In genomic region chr5:30846171-30846570, GRCh38 we compare ENCODE assay signal across 15 cellular contexts.
A peak's percentile ranks its signal among the peaks of the same experiment; 100 is the strongest.
DNase-seq lines count a peak whose midpoint lies in the region; ATAC-seq and TF ChIP-seq lines count a peak whose summit lies in the region.
"Had no signal": no experiment of that assay in that cellular context is flagged by ENCODE, and none has a peak within 500 bp of the region (broad histone marks: within the 10 kb centered on the region; RNA-seq: fewer than 3 reads in every experiment).

No MANE protein-coding gene starts in this region.

- H3K4me1 Mint-ChIP-seq in activated T-helper 1 cell treated with anti-CD3 and anti-CD28 coated beads, Interleukin-12 subunit alpha, Interleukin-12 subunit beta, Interleukin-2, Interleukin-4 antibody, amounts not matched to agents 30 ng/mL and 10 ng/mL and 1 ng/mL, durations not matched to agents 14 hours and 24 hours and 36 hours (ENCODE audit: low read depth), result no peaks in the 10 kb centered on the region
- H3K4me1 Mint-ChIP-seq in CD8-positive, alpha-beta T cell (ENCODE audit: low read depth), result no peaks in the 10 kb centered on the region

- H3K4me3 ChIP-seq in PC-3 (ENCODE audit: low read length) (no peak overlapping the region), brain microvascular endothelial cell (ENCODE audit: low read depth, low read length) (no peak overlapping the region)
- no peak overlapping the region for H3K4me3 ChIP-seq in CD8-positive, alpha-beta T cell (ENCODE audit: low read depth, low read length)
- H3K4me3 ChIP-seq: BLaER1, GM12878, HAP-1 had no signal

- intact Hi-C loops in PC-3 (cut with micrococcal nuclease), result no loop called here
- intact Hi-C loops in activated T-helper 1 cell treated with anti-CD3 and anti-CD28 coated beads, Interleukin-12 subunit alpha, Interleukin-12 subunit beta, Interleukin-2, Interleukin-4 antibody, amounts not matched to agents 30 ng/mL and 10 ng/mL and 1 ng/mL, durations not matched to agents 14 hours and 24 hours and 36 hours (cut with micrococcal nuclease), result no loop called here
- intact Hi-C loops in CD8-positive, alpha-beta T cell (cut with DNase I, micrococcal nuclease), result no loop called here

- CTCF ChIA-PET in PC-3 (lab: Charles Lee), result no interaction called here
- CTCF ChIA-PET in CD8-positive, alpha-beta T cell (lab: Charles Lee), result no interaction called here

- BruUV-seq in PC-3 (replicated peaks; lab: Mats Ljungman, UMichigan), result no TSS peak

- no peak overlapping the region for H3K9ac ChIP-seq in PC-3 (ENCODE audit: low read length)
- H3K9ac ChIP-seq: BLaER1 had no signal

- no peaks in the 10 kb centered on the region for H3K36me3 Mint-ChIP-seq in activated T-helper 1 cell treated with anti-CD3 and anti-CD28 coated beads, Interleukin-12 subunit alpha, Interleukin-12 subunit beta, Interleukin-2, Interleukin-4 antibody, amounts not matched to agents 30 ng/mL and 10 ng/mL and 1 ng/mL, durations not matched to agents 14 hours and 24 hours and 36 hours (ENCODE audit: low read depth)
- H3K36me3 Mint-ChIP-seq in CD8-positive, alpha-beta T cell, result no peaks in the 10 kb centered on the region

- H3K27me3 Mint-ChIP-seq in activated T-helper 1 cell treated with anti-CD3 and anti-CD28 coated beads, Interleukin-12 subunit alpha, Interleukin-12 subunit beta, Interleukin-2, Interleukin-4 antibody, amounts not matched to agents 30 ng/mL and 10 ng/mL and 1 ng/mL, durations not matched to agents 14 hours and 24 hours and 36 hours (ENCODE audit: insufficient read depth), result no peaks in the 10 kb centered on the region
- H3K27me3 Mint-ChIP-seq in CD8-positive, alpha-beta T cell (ENCODE audit: low read depth), result no peaks in the 10 kb centered on the region

- TF ChIP-seq CTCF in PC-3 (conservative IDR thresholded peaks at IDR 0.05; ENCODE audit: low read depth, low read length), result no peak
- no peak for TF ChIP-seq CTCF in brain microvascular endothelial cell (IDR thresholded peaks at IDR 0.05; ENCODE audit: low read depth, low read length, missing control alignments)
- TF ChIP-seq CTCF in CD8-positive, alpha-beta T cell (IDR thresholded peaks at IDR 0.05), result no peak

- H3K27me3 ChIP-seq in PC-3 (ENCODE audit: low read length) (no peaks in the 10 kb centered on the region), brain microvascular endothelial cell (replicated peaks) (no peaks in the 10 kb centered on the region)
- no peaks in the 10 kb centered on the region for H3K27me3 ChIP-seq in CD8-positive, alpha-beta T cell (ENCODE audit: insufficient read depth, low read length)
- H3K27me3 ChIP-seq: BLaER1 had no signal

- peaks cover 5% of the 10 kb centered on the region for H3K9me3 Mint-ChIP-seq in activated T-helper 1 cell treated with anti-CD3 and anti-CD28 coated beads, Interleukin-12 subunit alpha, Interleukin-12 subunit beta, Interleukin-2, Interleukin-4 antibody, amounts not matched to agents 30 ng/mL and 10 ng/mL and 1 ng/mL, durations not matched to agents 14 hours and 24 hours and 36 hours
- H3K9me3 Mint-ChIP-seq in CD8-positive, alpha-beta T cell, result peaks cover 5% of the 10 kb centered on the region

- no peaks in the 10 kb centered on the region for H3K9me3 ChIP-seq in PC-3 (ENCODE audit: low read length)
- no peaks in the 10 kb centered on the region for H3K9me3 ChIP-seq in CD8-positive, alpha-beta T cell (ENCODE audit: low read length)
- H3K9me3 ChIP-seq: BLaER1, HAP-1 had no signal

- H3K27ac Mint-ChIP-seq in activated T-helper 1 cell treated with anti-CD3 and anti-CD28 coated beads, Interleukin-12 subunit alpha, Interleukin-12 subunit beta, Interleukin-2, Interleukin-4 antibody, amounts not matched to agents 30 ng/mL and 10 ng/mL and 1 ng/mL, durations not matched to agents 14 hours and 24 hours and 36 hours, result no peak overlapping the region
- no peak overlapping the region for H3K27ac Mint-ChIP-seq in CD8-positive, alpha-beta T cell

- in situ Hi-C loops in brain microvascular endothelial cell (cut with HindIII; ENCODE audit: low pct_ligation_motif_present, low sequenced_read_pairs), result no loop called here

- H3K4me1 ChIP-seq in PC-3 (ENCODE audit: insufficient read depth, low read length), result peaks cover 24% of the 10 kb centered on the region
- H3K4me1 ChIP-seq in CD8-positive, alpha-beta T cell (ENCODE audit: insufficient read depth, low read length), result no peaks in the 10 kb centered on the region

- no peaks in the 10 kb centered on the region for H3K9me2 ChIP-seq in PC-3 (replicated peaks; ENCODE audit: low read length)

- no peaks in the 10 kb centered on the region for H3F3A ChIP-seq in PC-3 (ENCODE audit: low read length, unreplicated experiment)

- no peak overlapping the region for H2AFZ ChIP-seq in PC-3 (ENCODE audit: low read length)

- no peak for ATAC-seq in PC-3
- no peak for ATAC-seq in CD8-positive, alpha-beta T cell
- ATAC-seq: GM12878 had no signal

- H4K20me1 ChIP-seq in PC-3 (ENCODE audit: low read length), result no peaks in the 10 kb centered on the region
- H4K20me1 ChIP-seq: BLaER1 had no signal

- H3K79me2 ChIP-seq in PC-3 (ENCODE audit: low read length), result no peaks in the 10 kb centered on the region

- H3K4me3 Mint-ChIP-seq in activated T-helper 1 cell treated with anti-CD3 and anti-CD28 coated beads, Interleukin-12 subunit alpha, Interleukin-12 subunit beta, Interleukin-2, Interleukin-4 antibody, amounts not matched to agents 30 ng/mL and 10 ng/mL and 1 ng/mL, durations not matched to agents 14 hours and 24 hours and 36 hours, result no peak overlapping the region
- no peak overlapping the region for H3K4me3 Mint-ChIP-seq in CD8-positive, alpha-beta T cell

- no peak overlapping the region for H3K4me2 ChIP-seq in PC-3 (ENCODE audit: low read length)
- H3K4me2 ChIP-seq: BLaER1 had no signal

- POLR2A ChIA-PET in PC-3 (lab: Charles Lee; ENCODE audit: unreplicated experiment), result no interaction called here
- POLR2A ChIA-PET in CD8-positive, alpha-beta T cell (lab: Charles Lee), result no interaction called here

- DNase-seq in PC-3 (peak; percentile 46), brain microvascular endothelial cell (peak; percentile 38), iris pigment epithelial cell (ENCODE audit: low read depth) (peak; percentile 21), renal cortical epithelial cell (ENCODE audit: low read depth) (peak; percentile 27), NCI-H345 treated with DMSO at 0.1 percent for 48 hours (lab: John Stamatoyannopoulos, UW; ENCODE audit: unreplicated experiment) (no peak)
- no peak for DNase-seq in activated T-helper 1 cell treated with anti-CD3 and anti-CD28 coated beads, Interleukin-12 subunit alpha, Interleukin-12 subunit beta, Interleukin-2, Interleukin-4 antibody, amounts not matched to agents 30 ng/mL and 10 ng/mL and 1 ng/mL, durations not matched to agents 14 hours and 24 hours and 36 hours (ENCODE audit: low spot score)
- no peak for DNase-seq in CD8-positive, alpha-beta T cell
- DNase-seq: 8988T, AML-193, DMS53, GF-D8 had no signal

- H3K27ac ChIP-seq in PC-3 (ENCODE audit: low read length) (no peak overlapping the region), brain microvascular endothelial cell (no peak overlapping the region)
- no peak overlapping the region for H3K27ac ChIP-seq in CD8-positive, alpha-beta T cell (ENCODE audit: low read depth, low read length)
- H3K27ac ChIP-seq: BLaER1, HL-60 had no signal

- H3K36me3 ChIP-seq in PC-3 (ENCODE audit: low read depth, low read length) (no peaks in the 10 kb centered on the region), brain microvascular endothelial cell (replicated peaks) (no peaks in the 10 kb centered on the region)
- H3K36me3 ChIP-seq in CD8-positive, alpha-beta T cell (ENCODE audit: insufficient read depth, low read length), result no peaks in the 10 kb centered on the region
- H3K36me3 ChIP-seq: BLaER1, HAP-1 had no signal

Comparison
In these comparisons a context has a peak if more than half of its experiments do, and no peak if none do; other contexts are left out.
1. DNase-seq: peak in PC-3 (single experiment), brain microvascular endothelial cell (single experiment), iris pigment epithelial cell (single experiment) and renal cortical epithelial cell (single experiment); none in activated T-helper 1 cell treated with anti-CD3 and anti-CD28 coated beads, Interleukin-12 subunit alpha, Interleukin-12 subunit beta, Interleukin-2, Interleukin-4 antibody, amounts not matched to agents 30 ng/mL and 10 ng/mL and 1 ng/mL, durations not matched to agents 14 hours and 24 hours and 36 hours (single experiment), CD8-positive, alpha-beta T cell (0 of 7) and NCI-H345 treated with DMSO at 0.1 percent for 48 hours (single experiment).